Comparison of ENCODE assay signal across 27 cellular contexts in the genomic region with DNA sequence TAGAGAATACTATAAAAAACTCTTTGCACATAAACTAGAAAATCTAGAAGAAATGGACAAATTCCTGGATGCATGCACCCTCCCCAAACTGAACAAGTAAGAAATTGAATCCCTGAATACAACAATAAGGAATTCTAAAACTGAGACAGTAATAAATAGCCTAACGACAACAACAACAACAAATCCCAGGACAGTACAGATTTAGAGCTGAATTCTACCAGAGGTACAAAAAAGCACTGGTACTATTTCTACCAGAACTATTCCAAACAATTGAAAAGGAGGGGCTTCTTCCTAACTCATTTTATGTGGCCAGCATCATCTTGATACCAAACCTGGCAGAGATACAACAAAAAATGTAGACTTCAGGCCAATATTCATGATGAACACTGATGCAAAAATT.
"Had no signal": no experiment of that assay in that cellular context is flagged by ENCODE, and none has a peak within 500 bp of the region (broad histone marks: within the 10 kb centered on the region; RNA-seq: fewer than 3 reads in every experiment).

No MANE protein-coding gene starts in this region.

- ATAC-seq: stimulated activated effector memory CD8-positive, alpha-beta T cell treated with anti-CD3 and anti-CD28 coated beads, Interleukin-12 subunit alpha, Interleukin-12 subunit beta, amount 100 ng/mL, for 72 hours; stimulated activated memory B cell treated with anti-CD40 and anti-IgM and Interleukin-4, amounts not matched to agents 10 μg/mL and 1 μg/mL and 100 μg/mL, for 72 hours; stimulated activated naive B cell treated with anti-CD40 and anti-IgM and Interleukin-4, amounts not matched to agents 10 μg/mL and 1 μg/mL and 100 μg/mL, for 72 hours; stimulated activated naive CD8-positive, alpha-beta T cell treated with anti-CD3 and anti-CD28 coated beads, Interleukin-15, amount 100 ng/mL, for 72 hours; stimulated activated naive CD8-positive, alpha-beta T cell treated with anti-CD3 and anti-CD28 coated beads, Interleukin-15, Interleukin-2, amounts not matched to agents 100 U/mL and 50 U/mL, for 24 hours; upper lobe of right lung had no signal

- H3K4me3 ChIP-seq: stomach, suprapubic skin, testis, thoracic aorta, thyroid gland, tibial artery, tibial nerve, transverse colon, upper lobe of left lung, upper lobe of right lung, uterus, vagina had no signal

- H3K27ac ChIP-seq: stomach, suprapubic skin, testis, thoracic aorta, thyroid gland, tibial artery, tibial nerve, transverse colon, upper lobe of left lung, upper lobe of right lung, uterus, vagina had no signal

- H3K9me3 ChIP-seq: testis, thoracic aorta, thyroid gland, tibial artery, transverse colon, upper lobe of left lung, upper lobe of right lung, uterus, vagina had no signal

- FAIRE-seq: urothelium cell line had no signal

- H3K27me3 ChIP-seq: stomach, suprapubic skin, testis, thyroid gland, tibial artery, tibial nerve, transverse colon, upper lobe of left lung, upper lobe of right lung, uterus, vagina had no signal

- H3K4me1 ChIP-seq: stomach, suprapubic skin, testis, thyroid gland, tibial artery, tibial nerve, transverse colon, upper lobe of left lung, upper lobe of right lung, uterus, vagina had no signal

- H3K36me3 ChIP-seq: stomach, suprapubic skin, thoracic aorta, thyroid gland, tibial artery, tibial nerve, transverse colon, upper lobe of left lung, upper lobe of right lung, uterus, vagina had no signal

- DNase-seq: stimulated activated CD4-positive, alpha-beta T cell treated with anti-CD3 and anti-CD28 coated beads, Interleukin-2, amount 100 ng/mL, for 48 hours; stimulated activated CD4-positive, alpha-beta T cell treated with anti-CD3 and anti-CD28 coated beads, Interleukin-4, amount 100 ng/mL, for 1 hour; stimulated activated CD4-positive, alpha-beta T cell treated with anti-CD3 and anti-CD28 coated beads, Interleukin-4, amount 100 ng/mL, for 24 hours; stimulated activated CD4-positive, alpha-beta T cell treated with anti-CD3 and anti-CD28 coated beads, Interleukin-4, amount 100 ng/mL, for 4 hours; stimulated activated CD8-positive, alpha-beta memory T cell treated with anti-CD3 and anti-CD28 coated beads, Interleukin-4, amount 100 ng/mL, for 48 hours; stimulated activated naive B cell treated with anti-CD40 and anti-IgM and Interleukin-4, amounts not matched to agents 10 μg/mL and 1 μg/mL and 100 μg/mL, for 72 hours; stimulated activated naive CD4-positive, alpha-beta T cell; stimulated activated naive CD4-positive, alpha-beta T cell treated with Interleukin-2 at 50 U/mL for 16 hours; stimulated activated naive CD8-positive, alpha-beta T cell treated with anti-CD3 and anti-CD28 coated beads, Interleukin-15, amount 100 ng/mL, for 72 hours; stimulated activated naive CD8-positive, alpha-beta T cell treated with anti-CD3 and anti-CD28 coated beads, Interleukin-15, Interleukin-2, amounts not matched to agents 100 U/mL and 50 U/mL, for 24 hours; stomach; substantia nigra; testis; thyroid gland; tibial artery; transverse colon; trophoblast cell; upper lobe of left lung; upper lobe of right lung; uterus had no signal
